ENCODE assay signal across 1 cellular context in the genomic region with DNA sequence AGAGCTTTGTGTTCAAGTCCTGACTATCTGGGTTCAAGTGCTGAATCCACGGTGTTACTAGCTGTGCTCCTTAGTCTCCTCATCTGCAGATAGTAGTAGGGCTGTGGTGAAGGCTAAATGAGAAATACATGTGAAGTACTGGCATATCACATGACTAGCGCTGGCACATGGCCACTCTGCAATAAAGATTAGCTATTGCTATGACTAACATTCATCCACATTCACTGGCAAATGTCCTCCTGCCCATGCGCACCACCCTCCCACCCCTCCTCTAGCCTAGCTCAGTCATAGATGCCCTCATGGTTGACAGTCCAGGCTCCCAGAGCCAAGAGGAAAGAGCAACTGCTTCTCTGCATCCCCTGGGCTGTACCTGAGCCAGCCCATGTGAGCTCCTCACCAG.
TF ChIP-seq lines count a peak whose summit lies in the region.

No MANE protein-coding gene starts in this region.

TF ChIP-seq in endothelial cell of umbilical vein, 7 proteins besides CTCF, POLR2A, EP300 and RAD21:
- TF ChIP-seq POLR2AphosphoS5 (IDR thresholded peaks at IDR 0.05; ENCODE audit: insufficient read depth, low read depth, low read length) = no peak
- TF ChIP-seq MYC (IDR thresholded peaks at IDR 0.05; ENCODE audit: low read depth, low read length) = no peak
- TF ChIP-seq FOS (IDR thresholded peaks at IDR 0.05; ENCODE audit: borderline replicate concordance, insufficient read depth, low read length) = no peak
- TF ChIP-seq, protein P1, sequence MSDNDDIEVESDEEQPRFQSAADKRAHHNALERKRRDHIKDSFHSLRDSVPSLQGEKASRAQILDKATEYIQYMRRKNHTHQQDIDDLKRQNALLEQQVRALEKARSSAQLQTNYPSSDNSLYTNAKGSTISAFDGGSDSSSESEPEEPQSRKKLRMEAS (IDR thresholded peaks at IDR 0.05; ENCODE audit: insufficient read depth, insufficient read length) = peak; percentile 52
